Comparison of ENCODE assay signal across 9 cellular contexts in genomic region chr11:68380786-68381622, GRCh38.
DNase-seq lines count a peak whose midpoint lies in the region; ATAC-seq and TF ChIP-seq lines count a peak whose summit lies in the region.
"Had no signal": no experiment of that assay in that cellular context is flagged by ENCODE, and none has a peak within 500 bp of the region (broad histone marks: within the 10 kb centered on the region; RNA-seq: fewer than 3 reads in every experiment).

No MANE protein-coding gene starts in this region.

- H3K36me3 Mint-ChIP-seq in T-helper 1 cell treated with Interleukin-12 subunit alpha and Interleukin-12 subunit beta and Interleukin-4 antibody, amounts not matched to agents 30 μg/mL and 1 μg/mL, for 36 hours (ENCODE audit: low read depth): no peaks in the 10 kb centered on the region
- no peaks in the 10 kb centered on the region for H3K36me3 Mint-ChIP-seq in CD4-positive, alpha-beta memory T cell

- CTCF ChIA-PET in CD4-positive, alpha-beta memory T cell (lab: Charles Lee; ENCODE audit: partially characterized antibody): no interaction called here

- in situ Hi-C loops in T47D (cut with HindIII; ENCODE audit: low pct_unique_long_range_greater_than_20kb, low sequenced_read_pairs): no loop called here

- peak overlapping the region; percentile 78 for H3K27ac Mint-ChIP-seq in T-helper 1 cell treated with Interleukin-12 subunit alpha and Interleukin-12 subunit beta and Interleukin-4 antibody, amounts not matched to agents 30 μg/mL and 1 μg/mL, for 36 hours
- peak overlapping the region in 1 of 7 donors; percentile 7 for H3K27ac Mint-ChIP-seq in CD4-positive, alpha-beta memory T cell

- DNase-seq in T-helper 1 cell (no peak), T47D (ENCODE audit: low read depth in 1 of 2, low spot score in 1 of 2) (peak; percentile 37 to 63), left lung (no peak), tibial artery (peak; percentile 43 to 82), DMS114 treated with DMSO at 0.1 percent for 48 hours (lab: John Stamatoyannopoulos, UW; ENCODE audit: unreplicated experiment) (no peak), NCI-H82 treated with DMSO at 0.1 percent for 48 hours (lab: John Stamatoyannopoulos, UW; ENCODE audit: unreplicated experiment) (no peak)
- DNase-seq in CD4-positive, alpha-beta memory T cell: no peak
- DNase-seq: activated CD4-positive, alpha-beta T cell treated with anti-CD3 and anti-CD28 coated beads, Interleukin-2, amount 50 U/mL, for 4 hours had no signal

- POLR2A ChIA-PET in CD4-positive, alpha-beta memory T cell (lab: Charles Lee; ENCODE audit: partially characterized antibody): interaction anchor here (0.7 kb wide), 1 partner anchor 12 kb away, joined by 3 read pairs; no protein-coding TSS in a partner anchor

- no peaks in the 10 kb centered on the region for H3K27me3 Mint-ChIP-seq in T-helper 1 cell treated with Interleukin-12 subunit alpha and Interleukin-12 subunit beta and Interleukin-4 antibody, amounts not matched to agents 30 μg/mL and 1 μg/mL, for 36 hours (ENCODE audit: low read depth)
- peaks cover 6 to 11% of the 10 kb centered on the region in 2 donors for H3K27me3 Mint-ChIP-seq in CD4-positive, alpha-beta memory T cell

- H3K4me1 ChIP-seq in left lung (peaks cover 25 to 67% of the 10 kb centered on the region in 2 donors), tibial artery (peaks cover 0 to 82% (median 68%) of the 10 kb centered on the region in 4 donors)
- no peaks in the 10 kb centered on the region for H3K4me1 ChIP-seq in CD4-positive, alpha-beta memory T cell (ENCODE audit: insufficient read depth, low read length)

- TF ChIP-seq CTCF in left lung (IDR thresholded peaks at IDR 0.05) (no peak), tibial artery (IDR thresholded peaks at IDR 0.05) (peak in 1 of 2 experiments; percentile 25)

- H3K27me3 ChIP-seq in left lung (no peaks in the 10 kb centered on the region), tibial artery (no peaks in the 10 kb centered on the region)
- no peaks in the 10 kb centered on the region for H3K27me3 ChIP-seq in CD4-positive, alpha-beta memory T cell (ENCODE audit: insufficient read depth, low read length)

- intact Hi-C loops in left lung (cut with DNase I): loop anchor here in 1 of 2 donors (5.0 to 10.0 kb wide), 2 partner anchors 66 to 119 kb away; partner anchors contain the start of gene LRP5
- intact Hi-C loops in tibial artery (cut with DNase I; ENCODE audit: low total_unique reads): loop anchor here (5.0 to 10.0 kb wide), 2 partner anchors 64 to 69 kb away; partner anchors contain the start of gene LRP5
- intact Hi-C loops in CD4-positive, alpha-beta memory T cell (cut with micrococcal nuclease): no loop called here

- ATAC-seq in left lung: peak; percentile 6

- no peaks in the 10 kb centered on the region for H3K9me3 Mint-ChIP-seq in T-helper 1 cell treated with Interleukin-12 subunit alpha and Interleukin-12 subunit beta and Interleukin-4 antibody, amounts not matched to agents 30 μg/mL and 1 μg/mL, for 36 hours
- H3K9me3 Mint-ChIP-seq in CD4-positive, alpha-beta memory T cell: no peaks in the 10 kb centered on the region

- peak overlapping the region; percentile 60 to 69 for H3K27ac ChIP-seq in left lung
- peak overlapping the region; percentile 82 to 94 for H3K27ac ChIP-seq in tibial artery
- no peak overlapping the region for H3K27ac ChIP-seq in CD4-positive, alpha-beta memory T cell (ENCODE audit: low read depth, low read length)

- peaks cover 0 to under 1% of the 10 kb centered on the region in 2 donors for H3K36me3 ChIP-seq in left lung
- peaks cover 0 to 12% (median 0%) of the 10 kb centered on the region in 3 donors for H3K36me3 ChIP-seq in tibial artery
- H3K36me3 ChIP-seq in CD4-positive, alpha-beta memory T cell (ENCODE audit: insufficient read depth, low read length): no peaks in the 10 kb centered on the region

- H3K9me3 ChIP-seq in left lung: no peaks in the 10 kb centered on the region
- H3K9me3 ChIP-seq in tibial artery: no peaks in the 10 kb centered on the region
- no peaks in the 10 kb centered on the region for H3K9me3 ChIP-seq in CD4-positive, alpha-beta memory T cell (ENCODE audit: control insufficient read depth in 1 of 2, low read length in 2 of 2)

- H3K4me3 Mint-ChIP-seq in T-helper 1 cell treated with Interleukin-12 subunit alpha and Interleukin-12 subunit beta and Interleukin-4 antibody, amounts not matched to agents 30 μg/mL and 1 μg/mL, for 36 hours: peak overlapping the region; percentile 57
- H3K4me3 Mint-ChIP-seq in CD4-positive, alpha-beta memory T cell: no peak overlapping the region

- H3K4me1 Mint-ChIP-seq in T-helper 1 cell treated with Interleukin-12 subunit alpha and Interleukin-12 subunit beta and Interleukin-4 antibody, amounts not matched to agents 30 μg/mL and 1 μg/mL, for 36 hours (ENCODE audit: low read depth): peaks cover 28% of the 10 kb centered on the region
- H3K4me1 Mint-ChIP-seq in CD4-positive, alpha-beta memory T cell: peaks cover 0 to 11% (median 3%) of the 10 kb centered on the region in 4 donors

- H3K4me3 ChIP-seq in left lung (no peak overlapping the region), tibial artery (peak overlapping the region; percentile 8 to 23)
- H3K4me3 ChIP-seq in CD4-positive, alpha-beta memory T cell (ENCODE audit: low read length in 2 of 2): no peak overlapping the region

Comparison
In these comparisons a context has a peak if more than half of its experiments do, and no peak if none do; other contexts are left out.
1. DNase-seq: peak in T47D (2 of 2) and tibial artery (2 of 2); none in T-helper 1 cell (0 of 5), left lung (0 of 2), CD4-positive, alpha-beta memory T cell (0 of 5), DMS114 treated with DMSO at 0.1 percent for 48 hours (single experiment) and NCI-H82 treated with DMSO at 0.1 percent for 48 hours (single experiment).
2. H3K4me3 ChIP-seq: peak in tibial artery (2 of 2); none in left lung (0 of 2) and CD4-positive, alpha-beta memory T cell (0 of 2).